Comparison of ENCODE assay signal across 7 cellular contexts in the genomic region with DNA sequence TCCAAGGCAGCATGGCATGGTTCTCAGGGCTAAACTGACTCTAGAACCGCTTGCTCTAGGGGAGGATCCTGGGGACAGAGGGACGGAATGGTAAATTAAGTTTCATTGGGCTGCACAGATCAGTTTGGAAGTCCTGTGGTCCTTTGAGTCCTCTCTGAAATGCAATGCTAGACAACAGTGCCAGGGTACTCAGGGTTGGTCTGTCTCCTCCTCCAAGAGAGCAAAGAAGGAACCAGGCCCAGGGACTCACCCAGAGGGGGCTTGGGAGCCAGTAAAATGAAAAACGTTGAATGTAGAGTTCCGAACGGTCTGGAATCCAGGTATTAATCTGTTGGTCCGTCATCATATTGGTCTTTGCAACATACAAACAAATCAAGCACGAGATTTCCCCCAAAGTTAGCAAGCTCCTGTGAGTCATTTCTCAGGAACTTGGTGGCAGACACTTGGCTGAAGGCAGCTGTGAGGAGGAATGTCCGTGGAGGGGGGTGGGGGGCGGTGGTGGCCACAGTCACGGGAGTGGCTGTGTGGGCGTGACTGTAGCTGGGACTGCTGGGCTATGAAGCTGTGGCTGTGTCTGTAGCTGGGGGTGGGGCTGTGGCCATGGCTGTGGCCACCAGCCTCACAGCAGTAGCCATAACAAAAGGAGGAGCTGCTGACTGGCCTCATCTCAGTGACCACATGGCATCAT. TPM values are rescaled to one million over a fixed set of nuclear protein-coding genes. Genes with fewer than 3 reads are reported as not detected.
DNase-seq lines count a peak whose midpoint lies in the region; ATAC-seq and TF ChIP-seq lines count a peak whose summit lies in the region.

No MANE protein-coding gene starts in this region.

- no peak for TF ChIP-seq CTCF in fibroblast of pulmonary artery (IDR thresholded peaks at IDR 0.05; ENCODE audit: low read length, missing control alignments)

- H3K36me3 ChIP-seq in H7 (replicated peaks; ENCODE audit: control insufficient read depth, insufficient read depth, low read length): no peaks in the 10 kb centered on the region

- peak; percentile 24 for DNase-seq in H7
- DNase-seq in SW480 (ENCODE audit: low spot score): peak; percentile 90
- DNase-seq in fibroblast of pulmonary artery (ENCODE audit: low read depth): peak; percentile 82
- peak; percentile 69 for DNase-seq in sciatic nerve (ENCODE audit: low spot score)
- DNase-seq in NCI-H524 treated with DMSO at 0.1 percent for 48 hours (lab: John Stamatoyannopoulos, UW): no peak
- no peak for DNase-seq in GM19238 (ENCODE audit: insufficient read length, low spot score)

- peak; percentile 55 for ATAC-seq in sciatic nerve
- no peak for ATAC-seq in GM19395 (IDR thresholded peaks at IDR 0.05; ENCODE audit: unreplicated experiment)

- intact Hi-C loops in sciatic nerve (cut with DNase I): no loop called here

- no peaks in the 10 kb centered on the region for H3K27me3 ChIP-seq in H7 (ENCODE audit: control insufficient read depth, insufficient read depth, low read length)

- H3K4me3 ChIP-seq in H7 (ENCODE audit: insufficient read depth, low read depth, low read length) (no peak overlapping the region), fibroblast of pulmonary artery (replicated peaks; ENCODE audit: low read depth, low read length) (no peak overlapping the region)

RNA-seq across cellular contexts. Expression of gene RYBP, which starts 40.8 kb away (rescaled TPM):
- 12.6 and 16.4 TPM in 2 replicates for total RNA-seq in H7 (2014; rRNA removed; shearing (Covaris generic))
- 21.5 TPM for total RNA-seq in sciatic nerve

Comparison
In these comparisons a context has a peak if more than half of its experiments do, and no peak if none do; other contexts are left out.
1. DNase-seq: peak in H7 (single experiment), SW480 (single experiment), fibroblast of pulmonary artery (single experiment) and sciatic nerve (single experiment); none in NCI-H524 treated with DMSO at 0.1 percent for 48 hours (single experiment) and GM19238 (single experiment).